1 cellular context compared by ENCODE assay signal in genomic region chr4:53378171-53378482, GRCh38.
TF ChIP-seq lines count a peak whose summit lies in the region.

No MANE protein-coding gene starts in this region.

TF ChIP-seq in WTC11, 78 proteins besides CTCF, POLR2A, EP300 and RAD21 (continued from another document):
- TF ChIP-seq STAT6 (CRISPR knock-in tag; conservative IDR thresholded peaks at IDR 0.05; ENCODE audit: low read depth): no peak
- no peak for TF ChIP-seq TEAD1 (CRISPR knock-in tag; IDR thresholded peaks at IDR 0.05)
